Comparison of ENCODE assay signal across 16 cellular contexts in the genomic region with DNA sequence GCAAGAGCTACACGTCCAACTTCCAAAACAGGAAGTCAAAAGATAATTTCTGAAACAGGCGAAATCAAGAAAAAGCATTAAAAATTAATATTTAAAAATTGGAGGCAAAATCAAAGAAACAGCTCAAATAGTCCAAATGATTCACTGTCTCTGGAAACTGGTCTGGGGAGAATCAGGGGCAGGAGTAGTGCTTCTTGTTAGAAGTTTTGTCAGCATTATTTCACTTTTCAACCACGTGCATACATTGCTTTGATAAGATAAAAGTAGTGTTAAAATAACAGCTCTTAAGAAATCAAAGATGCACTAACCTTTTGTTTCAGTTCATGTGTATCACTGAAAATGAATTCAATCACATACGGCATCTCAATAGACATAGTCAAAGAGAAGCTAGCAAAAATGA. TPM values are rescaled to one million over a fixed set of nuclear protein-coding genes. Genes with fewer than 3 reads are reported as not detected.
DNase-seq lines count a peak whose midpoint lies in the region; ATAC-seq and TF ChIP-seq lines count a peak whose summit lies in the region.
"Had no signal": no experiment of that assay in that cellular context is flagged by ENCODE, and none has a peak within 500 bp of the region (broad histone marks: within the 10 kb centered on the region; RNA-seq: fewer than 3 reads in every experiment).

No MANE protein-coding gene starts in this region.

- no peak for ATAC-seq in T-cell (replicated peaks in 1 of 4)
- ATAC-seq in GM21515 (IDR thresholded peaks at IDR 0.05; ENCODE audit: unreplicated experiment) = no peak
- no peak for ATAC-seq in body of pancreas

- H3K4me2 ChIP-seq in mesenchymal stem cell (ENCODE audit: low read length, poor library complexity, severe bottlenecking) = no peak overlapping the region
- H3K4me2 ChIP-seq: BLaER1 treated with 17β-estradiol and CSF1 and Interleukin-3, amounts not matched to agents 10 nM and 100 nM had no signal

- no peak overlapping the region for H2BK120ac ChIP-seq in mesenchymal stem cell (ENCODE audit: low read depth, low read length)

- H3K23ac ChIP-seq in mesenchymal stem cell (ENCODE audit: low read length in 2 of 2) = no peak overlapping the region

- no peak for TF ChIP-seq POLR2A in body of pancreas (IDR thresholded peaks at IDR 0.05)

- H3K27me3 ChIP-seq in mesenchymal stem cell (ENCODE audit: control insufficient read depth in 1 of 2, insufficient read depth in 1 of 2, low read length in 2 of 2) (no peaks in the 10 kb centered on the region), body of pancreas (no peaks in the 10 kb centered on the region)
- H3K27me3 ChIP-seq: BLaER1 treated with 17β-estradiol and CSF1 and Interleukin-3, amounts not matched to agents 10 nM and 100 nM had no signal

- peaks cover 48% of the 10 kb centered on the region for H3K36me3 Mint-ChIP-seq in T-helper 1 cell treated with Interleukin-12 subunit alpha and Interleukin-12 subunit beta and Interleukin-4 antibody, amounts not matched to agents 30 μg/mL and 1 μg/mL, for 36 hours (ENCODE audit: low read depth)
- H3K36me3 Mint-ChIP-seq in T-cell = peaks cover 57% of the 10 kb centered on the region

- no peak overlapping the region for H3K14ac ChIP-seq in mesenchymal stem cell (ENCODE audit: low read length in 2 of 2)

- no peak overlapping the region for H3K4me3 Mint-ChIP-seq in T-helper 1 cell treated with Interleukin-12 subunit alpha and Interleukin-12 subunit beta and Interleukin-4 antibody, amounts not matched to agents 30 μg/mL and 1 μg/mL, for 36 hours
- no peak overlapping the region for H3K4me3 Mint-ChIP-seq in T-cell
- H3K4me3 Mint-ChIP-seq: IgD-negative memory B cell had no signal

- no peaks in the 10 kb centered on the region for H3K4me1 ChIP-seq in mesenchymal stem cell (ENCODE audit: control insufficient read depth, insufficient read depth, low read depth, low read length)
- no peaks in the 10 kb centered on the region for H3K4me1 ChIP-seq in body of pancreas

- no peak overlapping the region for H3K18ac ChIP-seq in mesenchymal stem cell (ENCODE audit: low read depth in 1 of 2, low read length in 2 of 2)

- no peak overlapping the region for H2BK12ac ChIP-seq in mesenchymal stem cell (ENCODE audit: low read length in 2 of 2)

- peak overlapping the region; percentile 70 for H3K27ac Mint-ChIP-seq in T-helper 1 cell treated with Interleukin-12 subunit alpha and Interleukin-12 subunit beta and Interleukin-4 antibody, amounts not matched to agents 30 μg/mL and 1 μg/mL, for 36 hours
- H3K27ac Mint-ChIP-seq in T-cell = peak overlapping the region; percentile 6 to 58
- H3K27ac Mint-ChIP-seq: IgD-negative memory B cell had no signal

- CTCF ChIA-PET in T-cell (lab: Charles Lee) = no interaction called here

- H3K27me3 Mint-ChIP-seq in T-helper 1 cell treated with Interleukin-12 subunit alpha and Interleukin-12 subunit beta and Interleukin-4 antibody, amounts not matched to agents 30 μg/mL and 1 μg/mL, for 36 hours (ENCODE audit: low read depth) = no peaks in the 10 kb centered on the region
- H3K27me3 Mint-ChIP-seq in T-cell = no peaks in the 10 kb centered on the region
- H3K27me3 Mint-ChIP-seq: IgD-negative memory B cell had no signal

- WGBS in mesenchymal stem cell = 90% methylated on average over 1 of the region's 4 CpGs
- WGBS in body of pancreas, 2 donors = 75 to 77% methylated on average over 4 of the region's 4 CpGs

- no peak overlapping the region for H2BK5ac ChIP-seq in mesenchymal stem cell (ENCODE audit: low read depth, low read length, poor library complexity, severe bottlenecking)

- DNase-seq in T-helper 1 cell = no peak
- no peak for DNase-seq in T-cell
- DNase-seq in choroid plexus epithelial cell (ENCODE audit: low read depth) = peak; percentile 51
- DNase-seq in mesenchymal stem cell = no peak
- no peak for DNase-seq in mucosa of gallbladder (ENCODE audit: low spot score)
- DNase-seq in body of pancreas = no peak
- DNase-seq: 8988T, NCI-H1417 treated with DMSO at 0.1 percent for 48 hours, NCI-H2029, NCI-H2171 treated with DMSO at 0.1 percent for 48 hours, NCI-H82 had no signal

- peaks cover 21% of the 10 kb centered on the region for H3K79me1 ChIP-seq in mesenchymal stem cell (replicated peaks; ENCODE audit: low read length, poor library complexity, severe bottlenecking)

- peak overlapping the region; percentile 12 for H3K9ac ChIP-seq in mesenchymal stem cell (ENCODE audit: low read length)
- H3K9ac ChIP-seq: BLaER1 treated with 17β-estradiol and CSF1 and Interleukin-3, amounts not matched to agents 10 nM and 100 nM had no signal

- no peak overlapping the region for H4K8ac ChIP-seq in mesenchymal stem cell (ENCODE audit: low read length)

- H4K91ac ChIP-seq in mesenchymal stem cell (ENCODE audit: low read length) = no peak overlapping the region

- H3K4ac ChIP-seq in mesenchymal stem cell (ENCODE audit: low read depth in 1 of 2, low read length in 2 of 2) = no peak overlapping the region

- TF ChIP-seq CTCF in choroid plexus epithelial cell (conservative IDR thresholded peaks at IDR 0.05; ENCODE audit: low read depth, low read length) (no peak), body of pancreas (IDR thresholded peaks at IDR 0.05) (no peak)

- H3K36me3 ChIP-seq in mesenchymal stem cell (ENCODE audit: control insufficient read depth in 1 of 2, insufficient read depth in 2 of 2, low read depth in 1 of 2, low read length in 2 of 2) = peaks cover 41 to 75% of the 10 kb centered on the region in 2 experiments
- peaks cover 0 to 22% of the 10 kb centered on the region in 2 donors for H3K36me3 ChIP-seq in body of pancreas (replicated peaks in 1 of 2; ENCODE audit: insufficient read depth in 1 of 2, low read depth in 2 of 2)

- H2BK15ac ChIP-seq in mesenchymal stem cell (ENCODE audit: low read depth, poor library complexity, severe bottlenecking) = no peak overlapping the region

- no peaks in the 10 kb centered on the region for H3K9me3 Mint-ChIP-seq in T-helper 1 cell treated with Interleukin-12 subunit alpha and Interleukin-12 subunit beta and Interleukin-4 antibody, amounts not matched to agents 30 μg/mL and 1 μg/mL, for 36 hours
- no peaks in the 10 kb centered on the region for H3K9me3 Mint-ChIP-seq in T-cell
- H3K9me3 Mint-ChIP-seq: IgD-negative memory B cell had no signal

- no peak overlapping the region for H2AK5ac ChIP-seq in mesenchymal stem cell (ENCODE audit: low read length, severe bottlenecking)

- intact Hi-C loops in body of pancreas (cut with DNase I) = no loop called here

- H3K4me3 ChIP-seq in choroid plexus epithelial cell (ENCODE audit: low read depth, low read length) (no peak overlapping the region), mesenchymal stem cell (ENCODE audit: insufficient read depth in 1 of 2, low read depth in 1 of 2, low read length in 2 of 2) (no peak overlapping the region), body of pancreas (no peak overlapping the region)
- H3K4me3 ChIP-seq: BLaER1 treated with 17β-estradiol and CSF1 and Interleukin-3, amounts not matched to agents 10 nM and 100 nM; HAP-1 had no signal

- H3K4me1 Mint-ChIP-seq in T-helper 1 cell treated with Interleukin-12 subunit alpha and Interleukin-12 subunit beta and Interleukin-4 antibody, amounts not matched to agents 30 μg/mL and 1 μg/mL, for 36 hours (ENCODE audit: low read depth) = peaks cover 25% of the 10 kb centered on the region
- H3K4me1 Mint-ChIP-seq in T-cell = peaks cover 13 to 27% (median 16%) of the 10 kb centered on the region in 3 donors

- H3K9me3 ChIP-seq in mesenchymal stem cell (ENCODE audit: control insufficient read depth, low read length) (no peaks in the 10 kb centered on the region), body of pancreas (no peaks in the 10 kb centered on the region)
- H3K9me3 ChIP-seq: BLaER1 treated with 17β-estradiol and CSF1 and Interleukin-3, amounts not matched to agents 10 nM and 100 nM; HAP-1 had no signal

- no peak overlapping the region for H3K27ac ChIP-seq in mesenchymal stem cell (ENCODE audit: low read length, poor library complexity, severe bottlenecking)
- no peak overlapping the region for H3K27ac ChIP-seq in body of pancreas
- H3K27ac ChIP-seq: BLaER1 treated with 17β-estradiol and CSF1 and Interleukin-3, amounts not matched to agents 10 nM and 100 nM had no signal

- POLR2A ChIA-PET in T-cell (lab: Charles Lee) = interaction anchor here in 1 of 2 donors (0.6 kb wide), 1 partner anchor 950 kb away, joined by 3 read pairs; no protein-coding TSS in a partner anchor

- no peak overlapping the region for H2AFZ ChIP-seq in mesenchymal stem cell (ENCODE audit: low read depth, low read length)

RNA-seq across cellular contexts. Expression of a gene that starts 53.8 kb away (rescaled TPM):
- total RNA-seq in T-cell = 10 to 100 TPM; 50.3 to 77.7 (median 58.2) TPM
- polyA plus RNA-seq in mesenchymal stem cell (2013, experiment 1 of 2) = 35.2 TPM
- 34.7 TPM for polyA plus RNA-seq in mesenchymal stem cell (2013, experiment 2 of 2)
- 147 TPM for total RNA-seq in mucosa of gallbladder
- total RNA-seq in body of pancreas = 10 to 100 TPM; 30.0 to 32.7 TPM
